In the genomic region with DNA sequence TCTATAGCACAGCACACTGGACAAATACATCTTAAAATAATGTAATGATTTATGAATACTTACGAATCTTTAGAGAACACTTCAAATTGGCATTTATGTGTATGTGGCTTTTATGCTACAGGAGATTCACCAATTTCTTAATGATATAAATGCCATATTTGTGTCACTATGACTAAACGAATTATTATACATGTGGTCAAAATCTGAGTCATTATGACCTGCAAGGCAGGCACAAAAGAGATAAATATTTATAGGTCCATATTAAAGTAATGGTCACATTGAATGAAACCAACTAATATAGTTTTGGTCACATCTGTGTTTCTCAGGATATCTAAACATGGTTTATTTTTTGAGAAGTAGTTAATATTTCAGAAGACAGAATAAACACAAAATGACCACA, we compare ENCODE assay signal across 23 cellular contexts.
"Had no signal": no experiment of that assay in that cellular context is flagged by ENCODE, and none has a peak within 500 bp of the region (broad histone marks: within the 10 kb centered on the region; RNA-seq: fewer than 3 reads in every experiment).

No MANE protein-coding gene starts in this region.

- FAIRE-seq: colon, endothelial cell of umbilical vein, islet of Langerhans, keratinocyte had no signal

- H3K4me3 ChIP-seq: coronary artery, dorsolateral prefrontal cortex, esophagus muscularis mucosa, gastrocnemius medialis, heart right ventricle, left lung, lower lobe of right lung, mucosa of descending colon had no signal

- DNase-seq: dermis blood vessel endothelial cell; dorsolateral prefrontal cortex; effector CD4-positive, alpha-beta T cell; effector memory CD4-positive, alpha-beta T cell; foreskin keratinocyte; gastrocnemius medialis; glutamatergic neuron; head of caudate nucleus; heart right ventricle; hippocampal formation; left cardiac atrium; left lung; left ventricle myocardium superior; lower lobe of right lung; mesenchymal stem cell; mucosa of descending colon; naive B cell had no signal

- H3K4me1 ChIP-seq: esophagus muscularis mucosa, foreskin keratinocyte, gastrocnemius medialis, left lung, lower lobe of right lung had no signal

- ATAC-seq: foreskin keratinocyte, gastrocnemius medialis, heart right ventricle, left cardiac atrium, left lung, left ventricle myocardium superior, lower lobe of right lung, mucosa of descending colon had no signal

- H3K27me3 ChIP-seq: dorsolateral prefrontal cortex, esophagus muscularis mucosa, foreskin keratinocyte, gastrocnemius medialis, heart right ventricle, left lung had no signal

- H3K27ac ChIP-seq: coronary artery, esophagus muscularis mucosa, foreskin keratinocyte, gastrocnemius medialis, heart right ventricle, left lung, lower lobe of right lung had no signal

- H3K9me3 ChIP-seq: esophagus muscularis mucosa, gastrocnemius medialis, heart right ventricle, left lung, lower lobe of right lung, mucosa of descending colon had no signal

- H3K36me3 ChIP-seq: esophagus muscularis mucosa, gastrocnemius medialis, heart right ventricle, left lung, lower lobe of right lung had no signal
